Comparison of ENCODE assay signal across 1 cellular context in the genomic region with DNA sequence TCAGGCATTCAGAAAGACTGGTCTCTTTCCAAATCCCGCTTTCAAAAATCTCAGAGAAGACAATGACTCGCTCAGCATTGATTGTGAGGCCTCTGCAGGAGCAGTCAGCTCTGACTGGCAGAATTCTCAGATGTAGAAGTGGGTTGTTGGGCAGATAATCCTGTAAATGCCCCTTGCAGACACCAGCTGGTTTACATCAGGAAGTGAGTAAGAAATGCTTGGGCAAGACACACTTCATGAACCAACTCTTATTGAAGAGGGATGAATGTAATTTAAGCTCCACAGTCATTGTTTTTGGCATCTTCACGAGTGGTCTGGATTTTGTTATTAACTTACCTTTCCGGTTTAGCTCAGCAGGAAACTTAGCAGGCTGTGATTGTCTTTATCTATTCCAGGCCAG.
TF ChIP-seq lines count a peak whose summit lies in the region.

No MANE protein-coding gene starts in this region.

TF ChIP-seq in WTC11, 78 proteins besides CTCF, POLR2A, EP300 and RAD21 (continued from another document):
- no peak for TF ChIP-seq ARID4B (CRISPR knock-in tag; IDR thresholded peaks at IDR 0.05; ENCODE audit: borderline replicate concordance)
